8 cellular contexts compared by ENCODE assay signal in the genomic region with DNA sequence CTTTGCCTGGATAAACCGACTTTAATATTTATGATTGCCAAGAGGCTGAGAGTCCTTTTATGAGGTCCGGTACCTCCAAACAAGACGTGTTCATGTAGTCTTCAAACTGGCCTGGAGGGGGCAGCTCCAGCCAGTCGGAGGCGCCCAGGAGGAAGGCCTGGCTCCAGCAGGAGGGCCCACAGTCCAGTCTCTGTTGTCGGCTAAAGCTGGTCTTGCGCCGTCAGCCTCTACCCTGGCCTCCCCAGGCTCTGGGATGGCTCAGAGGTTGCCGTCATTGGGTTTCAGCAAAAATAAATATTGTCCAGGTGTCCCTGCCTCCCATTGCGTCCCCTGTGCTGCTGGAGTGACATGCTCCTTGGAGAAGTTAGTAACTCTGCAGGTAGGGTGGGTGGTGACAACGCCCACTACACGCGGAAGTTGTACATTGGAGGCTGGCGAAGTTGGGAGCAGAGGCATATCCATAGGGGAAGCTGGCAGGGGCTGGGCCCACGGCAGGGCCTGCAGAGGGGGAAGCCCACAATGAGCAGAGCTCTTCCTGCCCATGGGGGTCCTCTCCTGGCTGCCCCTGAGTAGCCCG.
DNase-seq lines count a peak whose midpoint lies in the region; ATAC-seq and TF ChIP-seq lines count a peak whose summit lies in the region.

No MANE protein-coding gene starts in this region.

- H3K79me2 ChIP-seq in SU-DHL-6 (ENCODE audit: insufficient read depth, low read length), result no peaks in the 10 kb centered on the region

- H3K27me3 ChIP-seq in SU-DHL-6 (ENCODE audit: low read length), result no peaks in the 10 kb centered on the region

- H3F3A ChIP-seq in SU-DHL-6 (ENCODE audit: insufficient read depth), result no peaks in the 10 kb centered on the region

- H4K20me1 ChIP-seq in SU-DHL-6 (ENCODE audit: low read depth, low read length), result no peaks in the 10 kb centered on the region

- H3K4me3 ChIP-seq in SU-DHL-6 (ENCODE audit: insufficient read depth, low read length, poor library complexity, severe bottlenecking) (peak overlapping the region; percentile 56), coronary artery (peak overlapping the region; percentile 99)

- ATAC-seq in GM21786 (IDR thresholded peaks at IDR 0.05; ENCODE audit: unreplicated experiment) (peak; percentile 39), HG03095 (IDR thresholded peaks at IDR 0.05; ENCODE audit: unreplicated experiment) (no peak)

- peak overlapping the region; percentile 66 for H3K9ac ChIP-seq in SU-DHL-6 (ENCODE audit: low read length)

- H2AFZ ChIP-seq in SU-DHL-6 (ENCODE audit: low read depth, low read length, severe bottlenecking), result peak overlapping the region; percentile 63

- peak; percentile 34 for DNase-seq in DMS53 treated with DMSO at 0.1 percent for 48 hours (lab: John Stamatoyannopoulos, UW; ENCODE audit: unreplicated experiment)
- DNase-seq in NCI-H1092 (lab: John Stamatoyannopoulos, UW), result peak; percentile 15
- DNase-seq in coronary artery (ENCODE audit: low spot score), result peak; percentile 86
- peak; percentile 72 for DNase-seq in kidney glomerular epithelial cell (lab: John Stamatoyannopoulos, UW)
- DNase-seq in stimulated activated CD4-positive, alpha-beta T cell treated with anti-CD3 and anti-CD28 coated beads, Interleukin-1b, Interleukin-23, amount 100 ng/mL, for 48 hours, result peak; percentile 41

- no peaks in the 10 kb centered on the region for H3K9me2 ChIP-seq in SU-DHL-6 (replicated peaks; ENCODE audit: insufficient read depth, low read length)

- peak; percentile 35 for TF ChIP-seq CTCF in SU-DHL-6 (IDR thresholded peaks at IDR 0.05; ENCODE audit: insufficient read depth, low read length, poor library complexity, severe bottlenecking)
- peak; percentile 51 for TF ChIP-seq CTCF in coronary artery (IDR thresholded peaks at IDR 0.05)

- peak overlapping the region; percentile 72 for H3K4me2 ChIP-seq in SU-DHL-6 (ENCODE audit: low read depth, low read length, poor library complexity, severe bottlenecking)

- H3K27ac ChIP-seq in SU-DHL-6 (ENCODE audit: low read depth, low read length), result peak overlapping the region; percentile 40
- peak overlapping the region in 1 of 2 donors; percentile 99 for H3K27ac ChIP-seq in coronary artery

- no peaks in the 10 kb centered on the region for H3K36me3 ChIP-seq in SU-DHL-6 (ENCODE audit: low read length)

- no peaks in the 10 kb centered on the region for H3K9me3 ChIP-seq in SU-DHL-6 (ENCODE audit: insufficient read depth, low read length)

Comparison
In these comparisons a context has a peak if more than half of its experiments do, and no peak if none do; other contexts are left out.
1. DNase-seq: peak in every context shown above with its lines; median percentile 86 in coronary artery; 72 in kidney glomerular epithelial cell; 41 in stimulated activated CD4-positive, alpha-beta T cell treated with anti-CD3 and anti-CD28 coated beads, Interleukin-1b, Interleukin-23, amount 100 ng/mL, for 48 hours; 34 in DMS53 treated with DMSO at 0.1 percent for 48 hours; 15 in NCI-H1092.